ENCODE assay signal across 18 cellular contexts in the genomic region with DNA sequence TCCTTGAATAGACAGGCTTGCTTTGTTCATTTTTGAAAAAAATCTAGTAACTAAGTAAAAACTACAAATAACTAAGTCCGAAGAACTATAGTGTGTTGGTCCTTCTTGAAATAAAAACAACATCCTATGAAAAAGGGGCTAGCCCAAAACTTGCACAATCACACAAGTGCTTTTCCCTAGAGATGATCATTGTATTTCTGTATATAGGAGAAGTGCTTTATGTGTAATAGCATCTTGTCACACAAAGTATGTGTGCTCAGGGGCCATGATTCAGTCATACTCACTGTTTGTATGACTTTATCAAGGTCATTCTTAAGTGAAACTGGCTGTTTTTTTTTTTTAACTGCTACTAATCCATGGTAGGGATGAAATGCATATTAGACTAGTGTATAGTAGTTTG.
A peak's percentile ranks its signal among the peaks of the same experiment; 100 is the strongest.
DNase-seq lines count a peak whose midpoint lies in the region; ATAC-seq lines count a peak whose summit lies in the region.
"Had no signal": no experiment of that assay in that cellular context is flagged by ENCODE, and none has a peak within 500 bp of the region (broad histone marks: within the 10 kb centered on the region; RNA-seq: fewer than 3 reads in every experiment).

No MANE protein-coding gene starts in this region.

- H3K4me1 ChIP-seq in GM23248 (ENCODE audit: insufficient read depth) (peaks cover 22% of the 10 kb centered on the region), mesenchymal stem cell (ENCODE audit: control insufficient read depth, insufficient read depth, low read depth, low read length) (peaks cover 2% of the 10 kb centered on the region)
- H3K4me1 ChIP-seq: HAP-1 had no signal

- H3K79me1 ChIP-seq in mesenchymal stem cell (replicated peaks; ENCODE audit: low read length, poor library complexity, severe bottlenecking) = peaks cover 17% of the 10 kb centered on the region

- no peak overlapping the region for H2AK5ac ChIP-seq in mesenchymal stem cell (ENCODE audit: low read length, severe bottlenecking)

- H4K8ac ChIP-seq in mesenchymal stem cell (ENCODE audit: low read length) = no peak overlapping the region

- H4K20me1 ChIP-seq in GM23248 (ENCODE audit: insufficient read depth) = peaks cover 4% of the 10 kb centered on the region; the same call in 1 of the 2 replicates

- ATAC-seq in HG02678 (IDR thresholded peaks at IDR 0.05; ENCODE audit: unreplicated experiment) (no peak), HG03460 (IDR thresholded peaks at IDR 0.05; ENCODE audit: unreplicated experiment) (no peak)
- ATAC-seq: GM12878, Right ventricle myocardium inferior had no signal

- 96 to 100% methylated on average over 1 of the region's 1 CpG for WGBS in GM23248 (ENCODE audit: low coverage in 1 of 2, low lambda C conversion rate in 2 of 2, missing lambda C conversion rate in 2 of 2), 2 experiments
- WGBS in mesenchymal stem cell = 100% methylated on average over 1 of the region's 1 CpG

- no peak overlapping the region for H3K14ac ChIP-seq in mesenchymal stem cell (ENCODE audit: low read length in 2 of 2)

- H3K4me3 ChIP-seq in GM23248 (no peak overlapping the region), mesenchymal stem cell (ENCODE audit: insufficient read depth in 1 of 2, low read depth in 1 of 2, low read length in 2 of 2) (no peak overlapping the region)
- H3K4me3 ChIP-seq: GM12878, HAP-1 had no signal

- no peak overlapping the region for H3K23ac ChIP-seq in mesenchymal stem cell (ENCODE audit: low read length in 2 of 2)

- peak; percentile 25 for DNase-seq in Daoy (ENCODE audit: low read depth)
- DNase-seq in GM23248 = peak; percentile 62
- peak; percentile 38 for DNase-seq in RKO (ENCODE audit: low spot score)
- DNase-seq in mesenchymal stem cell = peak; percentile 26
- DNase-seq in HK-2 (ENCODE audit: unreplicated experiment) = no peak
- DNase-seq: BE2C, DMS 273 treated with DMSO at 0.1 percent for 48 hours, NCI-H1436 treated with DMSO at 0.1 percent for 48 hours, NCI-H2081 treated with DMSO at 0.1 percent for 48 hours, NCI-H446, NCI-H748 treated with DMSO at 0.1 percent for 48 hours, SK-N-SH, T-helper 1 cell had no signal

- H3K9me3 ChIP-seq in GM23248 (ENCODE audit: low read depth) (no peaks in the 10 kb centered on the region), mesenchymal stem cell (ENCODE audit: control insufficient read depth, low read length) (peaks cover 6% of the 10 kb centered on the region)
- H3K9me3 ChIP-seq: BE2C, HAP-1, SK-N-SH had no signal

- H3K36me3 ChIP-seq in GM23248 (ENCODE audit: low read depth) (no peaks in the 10 kb centered on the region), mesenchymal stem cell (ENCODE audit: control insufficient read depth in 1 of 2, insufficient read depth in 2 of 2, low read depth in 1 of 2, low read length in 2 of 2) (peaks cover 8 to 12% of the 10 kb centered on the region in 2 experiments)
- H3K36me3 ChIP-seq: HAP-1 had no signal

- peaks cover 95% of the 10 kb centered on the region for H3K79me2 ChIP-seq in GM23248 (ENCODE audit: insufficient read depth)

- H4K91ac ChIP-seq in mesenchymal stem cell (ENCODE audit: low read length) = no peak overlapping the region

- no peak overlapping the region for H2AFZ ChIP-seq in GM23248
- H2AFZ ChIP-seq in mesenchymal stem cell (ENCODE audit: low read depth, low read length) = no peak overlapping the region

- no peak overlapping the region for H3K4ac ChIP-seq in mesenchymal stem cell (ENCODE audit: low read depth in 1 of 2, low read length in 2 of 2)

- no peaks in the 10 kb centered on the region for H3K9me2 ChIP-seq in GM23248 (ENCODE audit: insufficient read depth)
- H3K9me2 ChIP-seq: SK-N-SH had no signal

- no peak overlapping the region for H2BK120ac ChIP-seq in mesenchymal stem cell (ENCODE audit: low read depth, low read length)

- no peaks in the 10 kb centered on the region for H3K27me3 ChIP-seq in GM23248 (replicated peaks; ENCODE audit: insufficient read depth)
- no peaks in the 10 kb centered on the region for H3K27me3 ChIP-seq in mesenchymal stem cell (ENCODE audit: control insufficient read depth in 1 of 2, insufficient read depth in 1 of 2, low read length in 2 of 2)
- H3K27me3 ChIP-seq: BE2C had no signal

- no peak overlapping the region for H3K9ac ChIP-seq in GM23248
- H3K9ac ChIP-seq in mesenchymal stem cell (ENCODE audit: low read length) = no peak overlapping the region
- H3K9ac ChIP-seq: SK-N-SH had no signal

- H3K27ac ChIP-seq in GM23248 = no peak overlapping the region
- H3K27ac ChIP-seq in mesenchymal stem cell (ENCODE audit: low read length, poor library complexity, severe bottlenecking) = no peak overlapping the region

- H3K4me2 ChIP-seq in GM23248 (ENCODE audit: unreplicated experiment) (no peak overlapping the region), mesenchymal stem cell (ENCODE audit: low read length, poor library complexity, severe bottlenecking) (no peak overlapping the region)
- H3K4me2 ChIP-seq: SK-N-SH had no signal

- H3F3A ChIP-seq in GM23248 (ENCODE audit: insufficient read depth) = 0 out of 2 replicates have a peak, but pooled peaks cover 4% of the 10 kb centered on the region

- in situ Hi-C loops in GM23248 (cut with MboI) = no loop called here

- no peak overlapping the region for H2BK5ac ChIP-seq in mesenchymal stem cell (ENCODE audit: low read depth, low read length, poor library complexity, severe bottlenecking)

- no peak overlapping the region for H3K18ac ChIP-seq in mesenchymal stem cell (ENCODE audit: low read depth in 1 of 2, low read length in 2 of 2)

- H2BK12ac ChIP-seq in mesenchymal stem cell (ENCODE audit: low read length in 2 of 2) = no peak overlapping the region

- no peak overlapping the region for H2BK15ac ChIP-seq in mesenchymal stem cell (ENCODE audit: low read depth, poor library complexity, severe bottlenecking)
